ENCODE assay signal across 17 cellular contexts in the genomic region with DNA sequence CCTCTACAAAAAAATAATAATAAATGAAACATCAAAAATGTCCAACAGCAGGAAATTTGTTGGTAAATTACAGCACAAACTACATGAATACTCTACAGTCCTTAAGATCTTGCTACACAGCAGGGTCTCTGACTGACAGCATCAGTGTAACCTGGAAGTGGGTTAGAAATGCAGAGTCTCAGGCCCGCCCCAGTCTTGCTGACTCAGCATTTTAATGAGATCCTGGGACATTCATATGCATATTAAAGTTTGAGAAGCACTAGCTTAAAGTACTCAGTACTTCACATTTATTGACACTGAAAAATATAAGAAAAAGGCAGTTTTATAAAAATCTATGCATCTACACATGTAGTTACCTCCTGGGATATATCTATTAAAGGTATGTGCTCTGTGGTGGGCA.
"Had no signal": no experiment of that assay in that cellular context is flagged by ENCODE, and none has a peak within 500 bp of the region (broad histone marks: within the 10 kb centered on the region; RNA-seq: fewer than 3 reads in every experiment).

No MANE protein-coding gene starts in this region.

- H3K9me3 Mint-ChIP-seq: activated CD4-positive, alpha-beta T cell treated with anti-CD3 and anti-CD28 coated beads, Interleukin-2, amount 10 ng/mL, durations not matched to agents 24 days and 14 days; activated naive CD4-positive, alpha-beta T cell treated with anti-CD3 and anti-CD28 coated beads, Interleukin-2, amount 50 U/mL, for 72 hours; dendritic cell treated with granulocyte-macrophage colony-stimulating factor and Interleukin-4, amounts not matched to agents 40 ng/mL and 50 ng/mL, for 4 days; neural progenitor cell; stimulated activated naive CD8-positive, alpha-beta T cell treated with anti-CD3 and anti-CD28 coated beads, Interleukin-15, amount 100 ng/mL, for 72 hours; type B pancreatic cell had no signal

- H3K27me3 Mint-ChIP-seq: activated CD4-positive, alpha-beta T cell treated with anti-CD3 and anti-CD28 coated beads, Interleukin-2, amount 10 ng/mL, durations not matched to agents 24 days and 14 days; dendritic cell treated with granulocyte-macrophage colony-stimulating factor and Interleukin-4, amounts not matched to agents 40 ng/mL and 50 ng/mL, for 4 days; progenitor cell of endocrine pancreas; stimulated activated naive CD8-positive, alpha-beta T cell treated with anti-CD3 and anti-CD28 coated beads, Interleukin-15, amount 100 ng/mL, for 72 hours; type B pancreatic cell had no signal

- H3K27ac Mint-ChIP-seq: activated CD4-positive, alpha-beta T cell treated with anti-CD3 and anti-CD28 coated beads, Interleukin-2, amount 10 ng/mL, durations not matched to agents 24 days and 14 days; activated naive CD4-positive, alpha-beta T cell treated with anti-CD3 and anti-CD28 coated beads, Interleukin-2, amount 50 U/mL, for 72 hours; dendritic cell treated with granulocyte-macrophage colony-stimulating factor and Interleukin-4, amounts not matched to agents 40 ng/mL and 50 ng/mL, for 4 days; neural progenitor cell; progenitor cell of endocrine pancreas; type B pancreatic cell had no signal

- H3K27me3 ChIP-seq: esophagus muscularis mucosa, gastroesophageal sphincter, heart left ventricle, left lung, neural progenitor cell, suprapubic skin had no signal

- H2AFZ ChIP-seq: neural progenitor cell had no signal

- H3K4me3 ChIP-seq: esophagus muscularis mucosa, gastroesophageal sphincter, heart left ventricle, left lung, neural progenitor cell, suprapubic skin had no signal

- H3K27ac ChIP-seq: esophagus muscularis mucosa, gastroesophageal sphincter, heart left ventricle, left lung, neural progenitor cell, suprapubic skin had no signal

- DNase-seq: activated CD4-positive, alpha-beta T cell treated with anti-CD3 and anti-CD28 coated beads, Interleukin-2, amount 10 ng/mL, durations not matched to agents 24 days and 14 days; activated gamma-delta T cell; amniotic stem cell; effector CD8-positive, alpha-beta T cell; heart left ventricle; left lung; midbrain; stimulated activated naive CD8-positive, alpha-beta T cell treated with anti-CD3 and anti-CD28 coated beads, Interleukin-15, amount 100 ng/mL, for 72 hours had no signal

- H3K9me3 ChIP-seq: esophagus muscularis mucosa, gastroesophageal sphincter, heart left ventricle, left lung, suprapubic skin had no signal

- ATAC-seq: activated naive CD4-positive, alpha-beta T cell treated with anti-CD3 and anti-CD28 coated beads, Interleukin-2, amount 50 U/mL, for 72 hours; gastroesophageal sphincter; heart left ventricle; left lung; stimulated activated naive CD8-positive, alpha-beta T cell treated with anti-CD3 and anti-CD28 coated beads, Interleukin-15, amount 100 ng/mL, for 72 hours had no signal

- FAIRE-seq: endothelial cell of umbilical vein had no signal

- H3K36me3 Mint-ChIP-seq: activated naive CD4-positive, alpha-beta T cell treated with anti-CD3 and anti-CD28 coated beads, Interleukin-2, amount 50 U/mL, for 72 hours; type B pancreatic cell had no signal

- H3K4me2 ChIP-seq: neural progenitor cell had no signal

- H3K4me3 Mint-ChIP-seq: activated CD4-positive, alpha-beta T cell treated with anti-CD3 and anti-CD28 coated beads, Interleukin-2, amount 10 ng/mL, durations not matched to agents 24 days and 14 days; dendritic cell treated with granulocyte-macrophage colony-stimulating factor and Interleukin-4, amounts not matched to agents 40 ng/mL and 50 ng/mL, for 4 days; neural progenitor cell; stimulated activated naive CD8-positive, alpha-beta T cell treated with anti-CD3 and anti-CD28 coated beads, Interleukin-15, amount 100 ng/mL, for 72 hours; type B pancreatic cell had no signal

- H3K9ac ChIP-seq: neural progenitor cell had no signal

- H3K4me1 ChIP-seq: neural progenitor cell had no signal

- H3K36me3 ChIP-seq: left lung, neural progenitor cell had no signal
